ENCODE assay signal across 13 cellular contexts in the genomic region with DNA sequence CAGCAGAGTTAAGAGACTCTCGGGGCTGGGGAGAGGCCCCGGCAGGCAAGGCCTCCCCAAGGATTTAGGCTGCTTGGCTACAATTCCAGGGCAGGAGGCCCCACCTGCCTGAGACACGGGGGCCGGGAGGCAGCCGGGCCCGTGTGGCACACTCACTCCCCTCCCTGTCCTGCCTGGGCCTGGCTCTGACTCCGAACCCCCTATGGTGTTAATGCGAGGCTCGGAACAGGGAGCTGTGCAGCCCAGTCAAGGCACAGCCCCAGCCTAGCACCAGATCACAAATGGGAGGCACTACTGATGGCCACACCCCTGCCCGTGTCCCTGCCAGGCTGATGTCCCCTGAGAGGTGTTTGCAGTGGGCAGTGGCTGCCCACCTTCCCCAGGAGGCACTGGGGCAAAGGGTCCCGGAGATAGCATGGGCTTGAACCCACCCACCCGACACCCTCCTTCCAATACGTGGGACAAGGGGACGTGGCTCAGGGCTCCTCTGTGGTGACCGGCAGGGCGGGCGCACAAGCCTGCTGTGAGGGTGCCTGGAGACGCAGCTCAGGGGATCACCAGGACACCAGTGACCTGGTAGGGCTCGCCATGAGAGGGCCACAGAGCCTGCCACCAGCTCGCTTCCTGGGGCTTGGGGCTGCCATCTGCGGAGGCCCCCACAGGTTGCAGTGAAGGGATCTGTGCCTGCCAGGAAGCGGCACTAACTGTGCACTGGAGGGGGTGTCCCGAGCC. TPM values are rescaled to one million over a fixed set of nuclear protein-coding genes. Genes with fewer than 3 reads are reported as not detected.
DNase-seq lines count a peak whose midpoint lies in the region; ATAC-seq and TF ChIP-seq lines count a peak whose summit lies in the region.
"Had no signal": no experiment of that assay in that cellular context is flagged by ENCODE, and none has a peak within 500 bp of the region (broad histone marks: within the 10 kb centered on the region; RNA-seq: fewer than 3 reads in every experiment).

No MANE protein-coding gene starts in this region.

- H3K27me3 ChIP-seq in WERI-Rb-1 (ENCODE audit: insufficient read depth, low read depth, severe bottlenecking) = no peaks in the 10 kb centered on the region
- H3K27me3 ChIP-seq: MG63 had no signal

- no peak overlapping the region for H3K4me3 Mint-ChIP-seq in HFFc6
- H3K4me3 Mint-ChIP-seq: CD4-positive, CD25-positive, alpha-beta regulatory T cell; H9 had no signal

- DNase-seq in Right ventricle myocardium inferior (ENCODE audit: missing footprints) (peak; percentile 45), cardiac septum (ENCODE audit: low spot score) (no peak), HFFc6 (no peak), WERI-Rb-1 (no peak), left colon (no peak), NCI-H524 treated with DMSO at 0.1 percent for 48 hours (lab: John Stamatoyannopoulos, UW) (no peak), medulla oblongata (ENCODE audit: extremely low spot score) (no peak)
- no peak for DNase-seq in activated naive CD4-positive, alpha-beta T cell treated with anti-CD3 and anti-CD28 coated beads, Interleukin-2, amount 50 U/mL, for 16 hours
- DNase-seq: NCI-H2081 treated with DMSO at 0.1 percent for 48 hours, NCI-H510A had no signal

- TF ChIP-seq CTCF in HFFc6 (IDR thresholded peaks at IDR 0.05) = no peak
- no peak for TF ChIP-seq CTCF in WERI-Rb-1 (IDR thresholded peaks at IDR 0.05; ENCODE audit: low read depth, low read length)

- peaks cover 2% of the 10 kb centered on the region; the same call in 1 of the 2 replicates for H3K27me3 Mint-ChIP-seq in HFFc6 (ENCODE audit: insufficient read depth)

- no peaks in the 10 kb centered on the region for H3K9me3 Mint-ChIP-seq in HFFc6

- intact Hi-C loops in Right ventricle myocardium inferior (cut with DNase I) = loop anchor here (1.0 to 2.0 kb wide), 2 partner anchors 130 to 229 kb away; no protein-coding TSS in a partner anchor
- intact Hi-C loops in cardiac septum (cut with DNase I) = loop anchor here (1.0 kb wide), 2 partner anchors 130 to 230 kb away; no protein-coding TSS in a partner anchor
- intact Hi-C loops in left colon (cut with DNase I, micrococcal nuclease) = loop anchor here in 1 of 2 donors (5.0 kb wide), 1 partner anchor 129 kb away; no protein-coding TSS in a partner anchor

- H3K27ac Mint-ChIP-seq in HFFc6 = 0 out of 2 replicates have a peak overlapping the region, but pooled peaks have one; percentile 51
- H3K27ac Mint-ChIP-seq: CD4-positive, CD25-positive, alpha-beta regulatory T cell; H9 had no signal

- peak overlapping the region; percentile 31; the same call in 1 of the 2 replicates for H3K27ac ChIP-seq in WERI-Rb-1

- no peaks in the 10 kb centered on the region for H3K36me3 ChIP-seq in WERI-Rb-1
- H3K36me3 ChIP-seq: MG63 had no signal

- H3K9me3 ChIP-seq in WERI-Rb-1 (ENCODE audit: severe bottlenecking) = no peaks in the 10 kb centered on the region

- no peak for ATAC-seq in Right ventricle myocardium inferior
- ATAC-seq in left colon = peak; percentile 7

- H3K4me3 ChIP-seq in WERI-Rb-1 (ENCODE audit: low read depth, low read length) = no peak overlapping the region
- H3K4me3 ChIP-seq: MG63 had no signal

- H3K4me1 Mint-ChIP-seq in HFFc6 (ENCODE audit: low read depth) = no peaks in the 10 kb centered on the region
- H3K4me1 Mint-ChIP-seq: H9 had no signal

- no peaks in the 10 kb centered on the region for H3K36me3 Mint-ChIP-seq in HFFc6 (ENCODE audit: low read depth)

RNA-seq across cellular contexts. Expression of gene DPYSL4, which starts 37.0 kb away (rescaled TPM):
- 24.9 TPM for total RNA-seq in Right ventricle myocardium inferior
- 55.4 TPM for total RNA-seq in cardiac septum
- total RNA-seq in HFFc6 (2021; fragmentation: NEBNext Ultra II Directional; extraction: Animal tissue kit (Norgen Biotek cat#: 25700)) = 1 to 10 TPM in 2 of 6 experiments, under 1 TPM in 4; 0.13 to 2.4 (median 0.34) TPM
- total RNA-seq in left colon = under 1 TPM in 1 of 2 donors, not detected in 1; 0.45 TPM
